14 cellular contexts compared by ENCODE assay signal in the genomic region with DNA sequence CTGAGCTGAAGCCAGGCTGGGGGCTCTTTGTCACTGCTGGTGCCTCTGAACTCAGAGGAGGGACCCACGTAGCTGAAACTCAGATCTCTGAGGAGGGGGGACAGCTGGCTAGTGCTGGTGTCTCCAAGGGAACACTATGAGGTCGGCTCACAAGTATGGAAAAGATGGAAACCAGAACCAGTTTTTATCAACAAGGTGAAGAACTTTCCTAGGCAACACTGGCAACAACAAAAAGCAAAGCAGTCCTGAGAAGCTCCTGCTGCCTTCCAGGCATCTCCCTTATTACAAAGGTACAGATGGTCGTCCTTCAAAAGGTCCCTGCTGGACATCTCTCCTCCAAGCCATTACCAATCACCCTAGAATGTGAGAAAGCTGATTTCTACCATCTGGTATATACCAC.
"Had no signal": no experiment of that assay in that cellular context is flagged by ENCODE, and none has a peak within 500 bp of the region (broad histone marks: within the 10 kb centered on the region; RNA-seq: fewer than 3 reads in every experiment).

No MANE protein-coding gene starts in this region.

- H3K27ac ChIP-seq: body of pancreas, dorsolateral prefrontal cortex, esophagus squamous epithelium, right lobe of liver, spleen had no signal

- H3K9me3 ChIP-seq: body of pancreas, esophagus squamous epithelium, right lobe of liver, spleen had no signal

- H3K36me3 ChIP-seq: esophagus squamous epithelium, right lobe of liver, spleen had no signal

- H3K4me3 ChIP-seq: body of pancreas, dorsolateral prefrontal cortex, esophagus squamous epithelium, right lobe of liver, spleen had no signal

- DNase-seq: activated CD4-positive, alpha-beta T cell treated with anti-CD3 and anti-CD28 coated beads, Interleukin-2, amount 50 U/mL, for 1 hour; activated effector memory CD4-positive, alpha-beta T cell treated with Interleukin-2 at 50 U/mL for 16 hours; activated T-cell treated with anti-CD3 and anti-CD28 coated beads, Interleukin-2, amount 50 U/mL, for 1 hour; amniotic stem cell; body of pancreas; dorsolateral prefrontal cortex; esophagus squamous epithelium; foreskin fibroblast; naive B cell; right lobe of liver; spleen; stimulated activated CD4-positive, alpha-beta T cell treated with anti-CD3 and anti-CD28 coated beads, Interleukin-1b, Interleukin-23, amount 100 ng/mL, for 48 hours; stimulated activated naive B cell treated with anti-CD40 and anti-IgM and Interleukin-4, amounts not matched to agents 10 μg/mL and 1 μg/mL and 100 μg/mL, for 72 hours had no signal

- H3K27me3 ChIP-seq: body of pancreas, dorsolateral prefrontal cortex, esophagus squamous epithelium, right lobe of liver, spleen had no signal

- H3K4me1 ChIP-seq: body of pancreas, esophagus squamous epithelium, right lobe of liver, spleen had no signal

- ATAC-seq: body of pancreas; left lobe of liver; right lobe of liver; stimulated activated naive B cell treated with anti-CD40 and anti-IgM and Interleukin-4, amounts not matched to agents 10 μg/mL and 1 μg/mL and 100 μg/mL, for 72 hours had no signal
